10 cellular contexts compared by ENCODE assay signal in the genomic region with DNA sequence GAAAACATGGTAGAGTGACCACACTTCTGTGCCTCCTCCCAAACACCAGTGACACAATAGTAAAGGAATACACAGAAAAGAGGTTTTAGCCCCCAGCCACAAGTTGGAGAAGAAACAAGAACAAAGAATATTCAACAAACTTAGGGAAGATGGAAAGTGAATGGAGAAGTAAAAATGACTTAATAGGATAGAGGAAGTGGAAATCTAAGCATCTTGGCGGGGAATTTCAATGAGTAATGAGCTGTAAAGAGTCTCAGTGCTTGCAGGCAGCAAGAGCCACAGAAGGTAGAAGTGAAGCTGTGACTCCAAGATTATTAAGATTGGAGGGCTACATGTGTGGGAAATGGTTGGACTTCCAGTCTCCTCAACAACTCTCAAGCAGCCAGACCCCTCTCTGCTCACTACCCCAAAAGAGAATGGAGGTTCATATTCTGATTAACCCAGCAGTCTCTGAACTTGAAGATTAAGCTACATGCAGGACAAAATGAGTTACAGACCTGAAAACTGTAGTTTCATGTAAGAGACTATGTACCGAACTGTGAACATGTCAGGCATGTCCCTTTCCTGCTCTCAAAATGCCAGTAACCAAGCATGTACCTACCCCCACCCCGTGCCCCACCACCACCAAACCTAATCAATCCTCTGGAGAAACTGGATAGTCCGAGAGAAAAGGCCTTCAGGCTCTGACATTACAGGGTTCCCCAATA. TPM values are rescaled to one million over a fixed set of nuclear protein-coding genes. Genes with fewer than 3 reads are reported as not detected.
DNase-seq lines count a peak whose midpoint lies in the region; ATAC-seq and TF ChIP-seq lines count a peak whose summit lies in the region.
"Had no signal": no experiment of that assay in that cellular context is flagged by ENCODE, and none has a peak within 500 bp of the region (broad histone marks: within the 10 kb centered on the region; RNA-seq: fewer than 3 reads in every experiment).

No MANE protein-coding gene starts in this region.

- WGBS in psoas muscle, 3 donors: 52 to 70% (median 67%) methylated on average over 4 of the region's 4 CpGs

- H3K79me2 ChIP-seq in GM23338 (replicated peaks; ENCODE audit: insufficient read depth): no peaks in the 10 kb centered on the region

- TF ChIP-seq CTCF in AG10803 (conservative IDR thresholded peaks at IDR 0.05; ENCODE audit: low read length) (no peak), GM23338 (conservative IDR thresholded peaks at IDR 0.05; ENCODE audit: low read depth in 2 of 2) (no peak), psoas muscle (IDR thresholded peaks at IDR 0.05) (no peak)

- H3K36me3 ChIP-seq in GM23338 (ENCODE audit: insufficient read depth): no peaks in the 10 kb centered on the region
- H3K36me3 ChIP-seq in psoas muscle (ENCODE audit: insufficient read depth in 1 of 2, low read depth in 1 of 2): no peaks in the 10 kb centered on the region

- H3K4me2 ChIP-seq in GM23338: no peak overlapping the region

- no peaks in the 10 kb centered on the region for H4K20me1 ChIP-seq in GM23338 (replicated peaks; ENCODE audit: insufficient read depth)

- H3K4me3 ChIP-seq in AG10803 (ENCODE audit: low read length) (no peak overlapping the region), GM23338 (no peak overlapping the region), psoas muscle (no peak overlapping the region)

- no peaks in the 10 kb centered on the region for H3K36me3 Mint-ChIP-seq in GM23338 (ENCODE audit: low read depth)

- H2AFZ ChIP-seq in GM23338: peak overlapping the region; percentile 25; the same call in 1 of the 2 replicates

- no peaks in the 10 kb centered on the region for H3K9me3 Mint-ChIP-seq in GM23338

- intact Hi-C loops in psoas muscle (cut with DNase I): no loop called here

- no peaks in the 10 kb centered on the region for H3K27me3 Mint-ChIP-seq in GM23338 (ENCODE audit: insufficient read depth, low read depth, poor library complexity)

- H3K9me3 ChIP-seq in psoas muscle: no peaks in the 10 kb centered on the region

- H3F3A ChIP-seq in GM23338 (replicated peaks; ENCODE audit: low read depth): no peaks in the 10 kb centered on the region

- no peak overlapping the region for H3K27ac Mint-ChIP-seq in GM23338

- H3K4me1 ChIP-seq in GM23338 (ENCODE audit: insufficient read depth) (no peaks in the 10 kb centered on the region), psoas muscle (no peaks in the 10 kb centered on the region)

- no peaks in the 10 kb centered on the region; the same call in 1 of the 2 replicates for H3K9me2 ChIP-seq in GM23338 (ENCODE audit: insufficient read depth)

- peaks cover 5% of the 10 kb centered on the region for H3K4me1 Mint-ChIP-seq in GM23338

- ATAC-seq in GM23338 (no peak), psoas muscle (no peak), HG02981 (IDR thresholded peaks at IDR 0.05; ENCODE audit: unreplicated experiment) (no peak)

- H3K27me3 ChIP-seq in GM23338 (ENCODE audit: insufficient read depth) (no peaks in the 10 kb centered on the region), psoas muscle (ENCODE audit: insufficient read depth in 3 of 3, low read length in 2 of 3) (no peaks in the 10 kb centered on the region)

- no peak overlapping the region for H3K4me3 Mint-ChIP-seq in GM23338

- no peak overlapping the region for H3K27ac ChIP-seq in GM23338 (ENCODE audit: low read depth)
- H3K27ac ChIP-seq in psoas muscle: no peak overlapping the region

- peak; percentile 29 for DNase-seq in AG10803 (ENCODE audit: low read depth)
- DNase-seq in GM23338 (ENCODE audit: low spot score): no peak
- DNase-seq in SIG-M5 treated with dmso at 0.1 percent for 504 hours (lab: John Stamatoyannopoulos, UW; ENCODE audit: unreplicated experiment): peak; percentile 93
- peak; percentile 22 for DNase-seq in left kidney (ENCODE audit: low read depth, low spot score)
- no peak for DNase-seq in psoas muscle
- no peak for DNase-seq in activated CD8-positive, alpha-beta memory T cell treated with anti-CD3 and anti-CD28 coated beads, Interleukin-2, amount 50 U/mL, for 4 hours
- DNase-seq in stimulated activated CD4-positive, alpha-beta T cell treated with anti-CD3 and anti-CD28 coated beads, Interleukin-4, amount 100 ng/mL, for 24 hours: no peak
- DNase-seq: anterior cingulate cortex; stimulated activated naive CD4-positive, alpha-beta T cell treated with Interleukin-2 at 50 U/mL for 16 hours had no signal

TF ChIP-seq in GM23338, 12 proteins besides CTCF, POLR2A, EP300 and RAD21 (continues in another document):
- TF ChIP-seq JUNB (IDR thresholded peaks at IDR 0.05; ENCODE audit: unreplicated experiment) (no peak), EZH2 (IDR thresholded peaks at IDR 0.05; ENCODE audit: low read depth, unreplicated experiment) (no peak), REST (IDR thresholded peaks at IDR 0.05; ENCODE audit: unreplicated experiment) (no peak), POLR2AphosphoS5 (IDR thresholded peaks at IDR 0.05; ENCODE audit: low read depth) (no peak), CREB1 (CRISPR knock-in tag; IDR thresholded peaks at IDR 0.05; ENCODE audit: low read depth) (no peak)

RNA-seq across cellular contexts. Expression of gene HNRNPLL, which starts 16.9 kb away (rescaled TPM):
- total RNA-seq in GM23338 (2014; rRNA removed; shearing (Covaris generic)): 53.4 and 61.9 TPM in 2 replicates
- polyA plus RNA-seq in GM23338 (2016; fragmentation: Nextera tagmentation; extraction: Ambion mirVana) (42.2 and 42.5 TPM in 2 replicates), psoas muscle (10 to 100 TPM in 1 of 3 donors, 1 to 10 TPM in 2; 6.4 to 14.6 (median 6.7) TPM)
- 10 to 100 TPM; 17.8 to 22.4 (median 19.6) TPM for total RNA-seq in psoas muscle

RNA-seq across cellular contexts. Expression of gene GALM, which starts 46.3 kb away (rescaled TPM):
- total RNA-seq in GM23338 (2014; rRNA removed; shearing (Covaris generic)): 14.9 and 21.6 TPM in 2 replicates
- 9.3 and 9.6 TPM in 2 replicates for polyA plus RNA-seq in GM23338 (2016; fragmentation: Nextera tagmentation; extraction: Ambion mirVana)
- total RNA-seq in psoas muscle: 10 to 100 TPM in 1 of 4 donors, 1 to 10 TPM in 3; 3.6 to 16.1 (median 4.8) TPM
- polyA plus RNA-seq in psoas muscle: 1 to 10 TPM; 2.0 to 9.4 (median 5.5) TPM

Comparison
In these comparisons a context has a peak if more than half of its experiments do, and no peak if none do; other contexts are left out.
1. DNase-seq: peak in AG10803 (single experiment), SIG-M5 treated with dmso at 0.1 percent for 504 hours (single experiment) and left kidney (single experiment); none in GM23338 (single experiment), psoas muscle (0 of 2), activated CD8-positive, alpha-beta memory T cell treated with anti-CD3 and anti-CD28 coated beads, Interleukin-2, amount 50 U/mL, for 4 hours (single experiment) and stimulated activated CD4-positive, alpha-beta T cell treated with anti-CD3 and anti-CD28 coated beads, Interleukin-4, amount 100 ng/mL, for 24 hours (single experiment).